8 cellular contexts compared by ENCODE assay signal in the genomic region with DNA sequence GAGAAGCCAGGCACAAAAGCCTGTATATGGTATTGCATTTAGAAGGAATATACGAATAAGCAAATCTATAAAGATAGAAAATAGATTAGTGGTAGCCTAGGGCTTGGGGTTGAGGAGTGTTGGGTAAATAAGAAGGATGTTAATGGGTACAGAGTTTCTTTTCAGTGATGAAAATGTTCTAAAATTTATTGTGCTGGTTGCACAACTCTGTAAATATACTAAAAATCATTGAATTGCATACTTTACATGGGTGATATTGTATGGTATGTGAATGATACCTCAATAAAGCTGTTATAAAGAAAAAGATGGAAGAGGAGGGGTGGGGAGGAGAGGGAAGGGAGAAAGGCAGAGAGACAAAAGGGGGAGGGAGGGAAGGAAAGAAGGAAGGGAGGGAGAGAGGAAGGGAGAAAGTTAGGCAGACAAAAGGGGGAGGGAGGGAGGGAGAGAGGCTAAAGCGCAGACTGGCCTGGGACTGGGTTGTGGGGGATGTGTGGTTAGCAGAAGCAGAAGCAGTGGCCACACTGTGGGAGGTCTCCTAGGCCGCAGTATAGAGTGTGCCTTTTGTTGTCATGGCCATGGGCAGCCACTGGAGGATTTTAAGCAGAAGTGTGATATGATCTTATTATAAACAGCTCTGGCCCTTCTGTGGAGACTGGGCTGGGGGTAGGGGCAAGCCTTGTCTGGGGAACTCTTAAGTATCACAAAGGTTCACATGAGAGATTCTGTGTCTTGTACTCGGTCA.
A peak's percentile ranks its signal among the peaks of the same experiment; 100 is the strongest.
DNase-seq lines count a peak whose midpoint lies in the region; ATAC-seq lines count a peak whose summit lies in the region.

No MANE protein-coding gene starts in this region.

- peak; percentile 98 for DNase-seq in NOMO-1 treated with dmso at 0.1 percent for 144 hours (lab: John Stamatoyannopoulos, UW; ENCODE audit: unreplicated experiment)
- DNase-seq in left kidney (ENCODE audit: low read depth, low spot score) = peak; percentile 51
- DNase-seq in H4 (ENCODE audit: low spot score) = no peak
- no peak for DNase-seq in activated CD4-positive, alpha-beta T cell treated with anti-CD3 and anti-CD28 coated beads, Interleukin-2, amount 50 U/mL, for 4 hours
- DNase-seq in DMS153 (lab: John Stamatoyannopoulos, UW) = no peak

- peak; percentile 59 for ATAC-seq in GM18508 (IDR thresholded peaks at IDR 0.05; ENCODE audit: insufficient read depth, unreplicated experiment)
- peak; percentile 76 for ATAC-seq in HG02610 (IDR thresholded peaks at IDR 0.05; ENCODE audit: unreplicated experiment)
- ATAC-seq in GM18519 (IDR thresholded peaks at IDR 0.05; ENCODE audit: low FRiP score, unreplicated experiment) = no peak

Comparison
In these comparisons a context has a peak if more than half of its experiments do, and no peak if none do; other contexts are left out.
1. DNase-seq: peak in NOMO-1 treated with dmso at 0.1 percent for 144 hours (single experiment) and left kidney (single experiment); none in H4 (single experiment), activated CD4-positive, alpha-beta T cell treated with anti-CD3 and anti-CD28 coated beads, Interleukin-2, amount 50 U/mL, for 4 hours (0 of 2) and DMS153 (single experiment).